1 cellular context compared by ENCODE assay signal in the genomic region with DNA sequence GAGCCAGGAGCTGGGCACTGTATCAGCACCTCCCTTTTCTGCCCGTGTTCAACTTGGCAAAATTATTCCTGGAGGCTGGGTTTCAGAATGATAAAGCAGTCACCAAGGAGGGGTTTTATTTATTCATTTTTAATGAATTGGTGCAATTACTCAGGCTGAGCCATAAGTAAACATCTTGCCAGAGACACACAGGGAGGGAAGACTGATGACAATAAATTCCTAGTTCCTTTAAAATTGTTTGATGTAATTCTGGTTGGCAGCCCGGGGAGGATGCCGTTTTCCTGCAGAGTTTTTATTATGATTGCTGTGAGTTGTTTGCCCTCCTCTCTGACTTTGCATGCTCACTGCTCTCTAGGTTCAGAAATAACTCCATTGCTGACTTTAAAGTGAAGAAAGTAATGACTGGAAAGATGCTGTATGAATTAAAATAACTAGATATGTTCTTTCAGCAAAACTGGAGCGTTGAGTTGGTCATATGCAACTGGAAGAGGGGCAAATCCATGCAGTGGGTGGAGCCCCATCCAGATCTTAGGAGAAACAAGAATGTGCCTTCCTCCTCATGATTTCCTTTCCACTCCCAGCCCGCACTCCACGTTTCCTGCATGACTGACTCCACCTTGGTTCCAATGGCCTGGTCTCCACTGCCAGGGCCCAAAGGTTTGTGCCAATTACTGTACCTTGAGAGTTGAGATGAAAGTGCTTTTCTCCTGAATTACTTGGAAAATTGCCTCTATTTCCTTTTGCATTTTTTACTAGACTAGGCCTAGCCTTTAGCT.
TF ChIP-seq lines count a peak whose summit lies in the region.

No MANE protein-coding gene starts in this region.

TF ChIP-seq in HEK293, 187 proteins besides CTCF, POLR2A, EP300 and RAD21 (continued from another document):
- TF ChIP-seq, protein P1, sequence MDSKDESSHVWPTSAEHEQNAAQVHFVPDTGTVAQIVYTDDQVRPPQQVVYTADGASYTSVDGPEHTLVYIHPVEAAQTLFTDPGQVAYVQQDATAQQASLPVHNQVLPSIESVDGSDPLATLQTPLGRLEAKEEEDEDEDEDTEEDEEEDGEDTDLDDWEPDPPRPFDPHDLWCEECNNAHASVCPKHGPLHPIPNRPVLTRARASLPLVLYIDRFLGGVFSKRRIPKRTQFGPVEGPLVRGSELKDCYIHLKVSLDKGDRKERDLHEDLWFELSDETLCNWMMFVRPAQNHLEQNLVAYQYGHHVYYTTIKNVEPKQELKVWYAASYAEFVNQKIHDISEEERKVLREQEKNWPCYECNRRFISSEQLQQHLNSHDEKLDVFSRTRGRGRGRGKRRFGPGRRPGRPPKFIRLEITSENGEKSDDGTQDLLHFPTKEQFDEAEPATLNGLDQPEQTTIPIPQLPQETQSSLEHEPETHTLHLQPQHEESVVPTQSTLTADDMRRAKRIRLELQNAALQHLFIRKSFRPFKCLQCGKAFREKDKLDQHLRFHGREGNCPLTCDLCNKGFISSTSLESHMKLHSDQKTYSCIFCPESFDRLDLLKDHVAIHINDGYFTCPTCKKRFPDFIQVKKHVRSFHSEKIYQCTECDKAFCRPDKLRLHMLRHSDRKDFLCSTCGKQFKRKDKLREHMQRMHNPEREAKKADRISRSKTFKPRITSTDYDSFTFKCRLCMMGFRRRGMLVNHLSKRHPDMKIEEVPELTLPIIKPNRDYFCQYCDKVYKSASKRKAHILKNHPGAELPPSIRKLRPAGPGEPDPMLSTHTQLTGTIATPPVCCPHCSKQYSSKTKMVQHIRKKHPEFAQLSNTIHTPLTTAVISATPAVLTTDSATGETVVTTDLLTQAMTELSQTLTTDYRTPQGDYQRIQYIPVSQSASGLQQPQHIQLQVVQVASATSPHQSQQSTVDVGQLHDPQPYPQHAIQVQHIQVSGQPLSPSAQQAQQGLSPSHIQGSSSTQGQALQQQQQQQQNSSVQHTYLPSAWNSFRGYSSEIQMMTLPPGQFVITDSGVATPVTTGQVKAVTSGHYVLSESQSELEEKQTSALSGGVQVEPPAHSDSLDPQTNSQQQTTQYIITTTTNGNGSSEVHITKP (tag by site-specific recombination; IDR thresholded peaks at IDR 0.05): no peak
- peak; percentile 47; the same call in 1 of the 2 replicates for TF ChIP-seq GLIS1 (tag by site-specific recombination; IDR thresholded peaks at IDR 0.05)
- peak; percentile 33 for TF ChIP-seq FEZF1 (tag by site-specific recombination; IDR thresholded peaks at IDR 0.05)
- TF ChIP-seq, protein P2, sequence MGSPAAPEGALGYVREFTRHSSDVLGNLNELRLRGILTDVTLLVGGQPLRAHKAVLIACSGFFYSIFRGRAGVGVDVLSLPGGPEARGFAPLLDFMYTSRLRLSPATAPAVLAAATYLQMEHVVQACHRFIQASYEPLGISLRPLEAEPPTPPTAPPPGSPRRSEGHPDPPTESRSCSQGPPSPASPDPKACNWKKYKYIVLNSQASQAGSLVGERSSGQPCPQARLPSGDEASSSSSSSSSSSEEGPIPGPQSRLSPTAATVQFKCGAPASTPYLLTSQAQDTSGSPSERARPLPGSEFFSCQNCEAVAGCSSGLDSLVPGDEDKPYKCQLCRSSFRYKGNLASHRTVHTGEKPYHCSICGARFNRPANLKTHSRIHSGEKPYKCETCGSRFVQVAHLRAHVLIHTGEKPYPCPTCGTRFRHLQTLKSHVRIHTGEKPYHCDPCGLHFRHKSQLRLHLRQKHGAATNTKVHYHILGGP (tag by site-specific recombination; IDR thresholded peaks at IDR 0.05): 0 out of 2 replicates have a peak, but pooled peaks have one; percentile 39
- no peak for TF ChIP-seq ZSCAN30 (tag by site-specific recombination; IDR thresholded peaks at IDR 0.05)
- peak; percentile 97 for TF ChIP-seq ZIC2 (tag by site-specific recombination; IDR thresholded peaks at IDR 0.05)
- no peak for TF ChIP-seq ZNF202 (tag by site-specific recombination; IDR thresholded peaks at IDR 0.05; ENCODE audit: borderline replicate concordance)
